9 cellular contexts compared by ENCODE assay signal in genomic region chr18:13376841-13377351, GRCh38.
DNase-seq lines count a peak whose midpoint lies in the region; ATAC-seq and TF ChIP-seq lines count a peak whose summit lies in the region.
"Had no signal": no experiment of that assay in that cellular context is flagged by ENCODE, and none has a peak within 500 bp of the region (broad histone marks: within the 10 kb centered on the region; RNA-seq: fewer than 3 reads in every experiment).

No MANE protein-coding gene starts in this region.

- H3K4me1 Mint-ChIP-seq in CD8-positive, alpha-beta memory T cell = peaks cover 43 to 54% (median 52%) of the 10 kb centered on the region in 3 donors
- peaks cover 84% of the 10 kb centered on the region for H3K4me1 Mint-ChIP-seq in activated CD4-positive, alpha-beta T cell treated with anti-CD3 and anti-CD28 coated beads, Interleukin-2, amount 10 ng/mL, durations not matched to agents 7 days and 5 days
- peaks cover 53% of the 10 kb centered on the region for H3K4me1 Mint-ChIP-seq in activated naive CD8-positive, alpha-beta T cell treated with anti-CD3 and anti-CD28 coated beads, Interleukin-2, amount 10 ng/mL, durations not matched to agents 7 days and 5 days
- peaks cover 38% of the 10 kb centered on the region for H3K4me1 Mint-ChIP-seq in nephron progenitor cell

- peak overlapping the region; percentile 27 to 96 (median 80) for H3K27ac Mint-ChIP-seq in CD8-positive, alpha-beta memory T cell
- peak overlapping the region; percentile 87 for H3K27ac Mint-ChIP-seq in activated CD4-positive, alpha-beta T cell treated with anti-CD3 and anti-CD28 coated beads, Interleukin-2, amount 10 ng/mL, durations not matched to agents 7 days and 5 days
- H3K27ac Mint-ChIP-seq in activated naive CD8-positive, alpha-beta T cell treated with anti-CD3 and anti-CD28 coated beads, Interleukin-2, amount 10 ng/mL, durations not matched to agents 7 days and 5 days = peak overlapping the region; percentile 92
- H3K27ac Mint-ChIP-seq in nephron progenitor cell = no peak overlapping the region

- H3K9me3 Mint-ChIP-seq in CD8-positive, alpha-beta memory T cell = no peaks in the 10 kb centered on the region
- no peaks in the 10 kb centered on the region for H3K9me3 Mint-ChIP-seq in activated CD4-positive, alpha-beta T cell treated with anti-CD3 and anti-CD28 coated beads, Interleukin-2, amount 10 ng/mL, durations not matched to agents 7 days and 5 days
- no peaks in the 10 kb centered on the region for H3K9me3 Mint-ChIP-seq in activated naive CD8-positive, alpha-beta T cell treated with anti-CD3 and anti-CD28 coated beads, Interleukin-2, amount 10 ng/mL, durations not matched to agents 7 days and 5 days
- H3K9me3 Mint-ChIP-seq in nephron progenitor cell = no peaks in the 10 kb centered on the region

- H3K27me3 ChIP-seq in CD8-positive, alpha-beta memory T cell (ENCODE audit: insufficient read depth, low read length, poor library complexity, severe bottlenecking) = no peaks in the 10 kb centered on the region
- H3K27me3 ChIP-seq: MG63 had no signal

- POLR2A ChIA-PET in CD8-positive, alpha-beta memory T cell (lab: Charles Lee) = no interaction called here
- POLR2A ChIA-PET in activated CD4-positive, alpha-beta T cell treated with anti-CD3 and anti-CD28 coated beads, Interleukin-2, amount 10 ng/mL, durations not matched to agents 7 days and 5 days (lab: Charles Lee) = no interaction called here
- POLR2A ChIA-PET in activated naive CD8-positive, alpha-beta T cell treated with anti-CD3 and anti-CD28 coated beads, Interleukin-2, amount 10 ng/mL, durations not matched to agents 7 days and 5 days (lab: Charles Lee) = interaction anchor here (0.9 to 2.1 kb wide), 5 partner anchors 40 to 235 kb away, joined by 3 to 8 read pairs (median 3); partner anchors contain the start of gene LDLRAD4
- POLR2A ChIA-PET in RWPE1 (lab: Yijun Ruan, JAX; ENCODE audit: low non-redundant PET) = no interaction called here

- H3K4me3 ChIP-seq in CD8-positive, alpha-beta memory T cell (ENCODE audit: low read length) = peak overlapping the region; percentile 25
- H3K4me3 ChIP-seq: MG63 had no signal

- H3K4me3 Mint-ChIP-seq in CD8-positive, alpha-beta memory T cell = peak overlapping the region; percentile 8 to 72 (median 34)
- H3K4me3 Mint-ChIP-seq in activated CD4-positive, alpha-beta T cell treated with anti-CD3 and anti-CD28 coated beads, Interleukin-2, amount 10 ng/mL, durations not matched to agents 7 days and 5 days = peak overlapping the region; percentile 48
- peak overlapping the region; percentile 64 for H3K4me3 Mint-ChIP-seq in activated naive CD8-positive, alpha-beta T cell treated with anti-CD3 and anti-CD28 coated beads, Interleukin-2, amount 10 ng/mL, durations not matched to agents 7 days and 5 days
- no peak overlapping the region for H3K4me3 Mint-ChIP-seq in nephron progenitor cell

- DNase-seq in CD8-positive, alpha-beta memory T cell = peak in 4 of 5 donors; percentile 17 to 73 (median 42)
- DNase-seq in activated CD4-positive, alpha-beta T cell treated with anti-CD3 and anti-CD28 coated beads, Interleukin-2, amount 10 ng/mL, durations not matched to agents 7 days and 5 days = peak; percentile 57
- peak; percentile 71 for DNase-seq in activated naive CD8-positive, alpha-beta T cell treated with anti-CD3 and anti-CD28 coated beads, Interleukin-2, amount 10 ng/mL, durations not matched to agents 7 days and 5 days
- peak; percentile 48 to 51 for DNase-seq in stimulated activated CD4-positive, alpha-beta T cell treated with anti-CD3 and anti-CD28 coated beads, Interleukin-1b, Interleukin-23, amount 100 ng/mL, for 4 hours (ENCODE audit: low read depth in 2 of 2)
- DNase-seq in AML-193 (lab: John Stamatoyannopoulos, UW) (no peak), DMS79 (lab: John Stamatoyannopoulos, UW) (no peak), nephron progenitor cell (no peak), RWPE1 (ENCODE audit: low spot score) (no peak)

- H3K4me1 ChIP-seq in CD8-positive, alpha-beta memory T cell (ENCODE audit: insufficient read depth, low read length) = peaks cover 75% of the 10 kb centered on the region

- peak; percentile 73 for ATAC-seq in activated naive CD8-positive, alpha-beta T cell treated with anti-CD3 and anti-CD28 coated beads, Interleukin-2, amount 10 ng/mL, durations not matched to agents 7 days and 5 days (ENCODE audit: low read depth)

- H3K9me3 ChIP-seq in CD8-positive, alpha-beta memory T cell (ENCODE audit: low read length) = no peaks in the 10 kb centered on the region
- H3K9me3 ChIP-seq: MG63 had no signal

- no peak overlapping the region for H3K27ac ChIP-seq in CD8-positive, alpha-beta memory T cell (ENCODE audit: low read depth, low read length)
- no peak overlapping the region for H3K27ac ChIP-seq in RWPE1

- no peaks in the 10 kb centered on the region for H3K36me3 ChIP-seq in CD8-positive, alpha-beta memory T cell (ENCODE audit: insufficient read depth, low read length)
- H3K36me3 ChIP-seq: MG63 had no signal

- TF ChIP-seq CTCF in nephron progenitor cell (IDR thresholded peaks at IDR 0.05) = no peak
- no peak for TF ChIP-seq CTCF in RWPE1 (conservative IDR thresholded peaks at IDR 0.05; ENCODE audit: low read depth)

- no peaks in the 10 kb centered on the region for H3K36me3 Mint-ChIP-seq in CD8-positive, alpha-beta memory T cell
- H3K36me3 Mint-ChIP-seq in activated CD4-positive, alpha-beta T cell treated with anti-CD3 and anti-CD28 coated beads, Interleukin-2, amount 10 ng/mL, durations not matched to agents 7 days and 5 days (ENCODE audit: low read depth) = no peaks in the 10 kb centered on the region
- no peaks in the 10 kb centered on the region for H3K36me3 Mint-ChIP-seq in activated naive CD8-positive, alpha-beta T cell treated with anti-CD3 and anti-CD28 coated beads, Interleukin-2, amount 10 ng/mL, durations not matched to agents 7 days and 5 days
- no peaks in the 10 kb centered on the region for H3K36me3 Mint-ChIP-seq in nephron progenitor cell (ENCODE audit: low read depth)

- H3K27me3 Mint-ChIP-seq in CD8-positive, alpha-beta memory T cell = no peaks in the 10 kb centered on the region
- no peaks in the 10 kb centered on the region for H3K27me3 Mint-ChIP-seq in activated CD4-positive, alpha-beta T cell treated with anti-CD3 and anti-CD28 coated beads, Interleukin-2, amount 10 ng/mL, durations not matched to agents 7 days and 5 days
- H3K27me3 Mint-ChIP-seq in activated naive CD8-positive, alpha-beta T cell treated with anti-CD3 and anti-CD28 coated beads, Interleukin-2, amount 10 ng/mL, durations not matched to agents 7 days and 5 days = no peaks in the 10 kb centered on the region
- H3K27me3 Mint-ChIP-seq in nephron progenitor cell (ENCODE audit: low read depth, poor library complexity) = no peaks in the 10 kb centered on the region

- CTCF ChIA-PET in CD8-positive, alpha-beta memory T cell (lab: Charles Lee) = interaction anchor here (1.2 kb wide), 1 partner anchor 13 kb away, joined by 4 read pairs; no protein-coding TSS in a partner anchor
- CTCF ChIA-PET in activated CD4-positive, alpha-beta T cell treated with anti-CD3 and anti-CD28 coated beads, Interleukin-2, amount 10 ng/mL, durations not matched to agents 7 days and 5 days (lab: Charles Lee) = interaction anchor here (0.6 to 2.8 kb wide), 6 partner anchors 8 to 328 kb away, joined by 3 to 8 read pairs (median 4); no protein-coding TSS in a partner anchor
- CTCF ChIA-PET in RWPE1 (lab: Yijun Ruan, JAX) = interaction anchor here (0.6 kb wide), 1 partner anchor 427 kb away, joined by 3 read pairs; no protein-coding TSS in a partner anchor

Comparison
In these comparisons a context has a peak if more than half of its experiments do, and no peak if none do; other contexts are left out.
1. DNase-seq: peak in CD8-positive, alpha-beta memory T cell (4 of 5), activated CD4-positive, alpha-beta T cell treated with anti-CD3 and anti-CD28 coated beads, Interleukin-2, amount 10 ng/mL, durations not matched to agents 7 days and 5 days (single experiment), activated naive CD8-positive, alpha-beta T cell treated with anti-CD3 and anti-CD28 coated beads, Interleukin-2, amount 10 ng/mL, durations not matched to agents 7 days and 5 days (single experiment) and stimulated activated CD4-positive, alpha-beta T cell treated with anti-CD3 and anti-CD28 coated beads, Interleukin-1b, Interleukin-23, amount 100 ng/mL, for 4 hours (2 of 2); none in AML-193 (0 of 2), DMS79 (single experiment), nephron progenitor cell (single experiment) and RWPE1 (single experiment).